ENCODE assay signal across 8 cellular contexts in genomic region chr15:42736793-42737528, GRCh38. TPM values are rescaled to one million over a fixed set of nuclear protein-coding genes. Genes with fewer than 3 reads are reported as not detected.
A peak's percentile ranks its signal among the peaks of the same experiment; 100 is the strongest.
DNase-seq lines count a peak whose midpoint lies in the region; ATAC-seq and TF ChIP-seq lines count a peak whose summit lies in the region.

Gene CDAN1, minus strand, starts transcription at chr15:42737128. Its CDS starts 26 bp downstream, at chr15:42737102.

- H3K4me3 ChIP-seq in colonic mucosa: peak within 1 kb of the TSS; percentile 99

- H3K9ac ChIP-seq in colonic mucosa (ENCODE audit: low read depth in 2 of 2, low read length in 2 of 2): peak within 1 kb of the TSS; percentile 70 to 85

- TF ChIP-seq CTCF in colonic mucosa (IDR thresholded peaks at IDR 0.05): no peak

- peaks cover 4% of the 10 kb centered on the region for H3K36me3 ChIP-seq in colonic mucosa

- ATAC-seq in GM19023 (IDR thresholded peaks at IDR 0.05; ENCODE audit: unreplicated experiment) (peak; percentile 89), HG03196 (IDR thresholded peaks at IDR 0.05; ENCODE audit: unreplicated experiment) (peak; percentile 70)

- intact Hi-C loops in colonic mucosa (cut with DNase I): loop anchor here (2.0 kb wide), 1 partner anchor 186 kb away; no protein-coding TSS in a partner anchor

- DNase-seq in AG08396 (ENCODE audit: low spot score): peak; percentile 100
- DNase-seq in NCI-H510A treated with DMSO at 0.1 percent for 48 hours (lab: John Stamatoyannopoulos, UW): peak; percentile 35
- peak; percentile 89 to 91 for DNase-seq in activated CD4-positive, alpha-beta T cell treated with anti-CD3 and anti-CD28 coated beads for 4 hours
- peak; percentile 93 for DNase-seq in colonic mucosa
- peak; percentile 80 to 94 for DNase-seq in stimulated activated CD4-positive, alpha-beta T cell treated with anti-CD3 and anti-CD28 coated beads, Interleukin-1b, Interleukin-23, amount 100 ng/mL, for 1 hour (ENCODE audit: low read depth in 2 of 2)

- H3K27ac ChIP-seq in colonic mucosa (peak within 1 kb of the TSS; percentile 75), layer of hippocampus (ENCODE audit: low read depth, low read length) (peak within 1 kb of the TSS; percentile 87)

- no peaks in the 10 kb centered on the region for H3K9me3 ChIP-seq in colonic mucosa

- peaks cover 5% of the 10 kb centered on the region for H3K4me1 ChIP-seq in colonic mucosa

- H3K27me3 ChIP-seq in colonic mucosa (no peaks in the 10 kb centered on the region), layer of hippocampus (ENCODE audit: control insufficient read depth, insufficient read depth, low read length) (no peaks in the 10 kb centered on the region)

RNA-seq across cellular contexts. Expression of gene CDAN1, which starts in this region (rescaled TPM):
- total RNA-seq in colonic mucosa: 10 to 100 TPM; 11.0 to 31.6 TPM

Comparison
In these comparisons a context has a peak if more than half of its experiments do, and no peak if none do; other contexts are left out.
1. Peak in every context shown above with its lines: DNase-seq, ATAC-seq, H3K4me3 ChIP-seq and H3K27ac ChIP-seq.
2. DNase-seq: peak in every context shown above with its lines; median percentile 100 in AG08396; 93 in colonic mucosa; 90 in activated CD4-positive, alpha-beta T cell treated with anti-CD3 and anti-CD28 coated beads for 4 hours; 87 in stimulated activated CD4-positive, alpha-beta T cell treated with anti-CD3 and anti-CD28 coated beads, Interleukin-1b, Interleukin-23, amount 100 ng/mL, for 1 hour; 35 in NCI-H510A treated with DMSO at 0.1 percent for 48 hours.